In the genomic region with DNA sequence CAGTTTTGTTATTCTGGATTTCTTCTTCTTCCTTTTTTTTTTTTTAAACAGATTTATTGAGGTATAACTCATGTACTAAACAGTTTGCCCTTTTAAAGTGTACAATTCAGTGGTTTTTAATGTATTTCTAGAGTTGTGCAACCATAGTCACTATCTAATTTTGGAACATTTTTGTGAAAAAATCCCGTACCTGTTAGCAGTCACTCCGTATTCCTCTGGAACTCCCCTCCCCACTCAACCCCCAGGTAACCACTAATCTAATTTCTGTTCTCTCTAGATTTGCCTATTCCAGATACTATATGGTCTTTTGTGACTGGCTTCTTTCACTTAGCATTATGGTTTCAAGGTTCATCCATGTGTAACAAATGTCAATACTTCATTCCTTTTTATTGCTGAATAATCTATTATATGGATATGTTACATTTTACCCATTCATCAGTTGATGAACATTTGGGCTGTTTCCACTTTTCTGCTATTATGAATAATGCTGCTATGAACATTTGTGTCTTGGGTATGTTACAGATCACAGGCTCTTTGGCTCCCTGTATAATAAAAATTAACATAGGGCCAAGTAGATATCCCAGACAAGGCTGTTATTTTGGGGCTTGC, we compare ENCODE assay signal across 29 cellular contexts. TPM values are rescaled to one million over a fixed set of nuclear protein-coding genes. Genes with fewer than 3 reads are reported as not detected.
DNase-seq lines count a peak whose midpoint lies in the region; ATAC-seq, FAIRE-seq and TF ChIP-seq lines count a peak whose summit lies in the region.
"Had no signal": no experiment of that assay in that cellular context is flagged by ENCODE, and none has a peak within 500 bp of the region (broad histone marks: within the 10 kb centered on the region; RNA-seq: fewer than 3 reads in every experiment).

No MANE protein-coding gene starts in this region.

- H3K27me3 ChIP-seq in breast epithelium (no peaks in the 10 kb centered on the region), GM12878 (replicated peaks in 1 of 2; ENCODE audit: control insufficient read depth in 2 of 2, insufficient read depth in 2 of 2, low read length in 1 of 2) (no peaks in the 10 kb centered on the region), GM23338 (ENCODE audit: insufficient read depth) (no peaks in the 10 kb centered on the region)
- H3K27me3 ChIP-seq: brain microvascular endothelial cell, ovary, SJCRH30, spleen, uterus had no signal

- peaks cover 27% of the 10 kb centered on the region for H3K36me3 Mint-ChIP-seq in MCF 10A (ENCODE audit: insufficient read depth, unreplicated experiment)
- peaks cover 37 to 49% of the 10 kb centered on the region in 2 donors for H3K36me3 Mint-ChIP-seq in stimulated activated naive B cell treated with anti-CD40 and anti-IgM and Interleukin-4, amounts not matched to agents 10 μg/mL and 1 μg/mL and 100 μg/mL, for 72 hours
- peaks cover 43% of the 10 kb centered on the region for H3K36me3 Mint-ChIP-seq in GM23338 (ENCODE audit: low read depth)
- peaks cover 11% of the 10 kb centered on the region for H3K36me3 Mint-ChIP-seq in activated CD8-positive, alpha-beta T cell treated with anti-CD3 and anti-CD28 coated beads, Interleukin-2, amount 10 ng/mL, durations not matched to agents 7 days and 5 days (ENCODE audit: low read depth)

- in situ Hi-C loops in GM12878 (cut with MboI): no loop called here

- TF ChIP-seq EP300 in GM12878 (IDR thresholded peaks at IDR 0.05; ENCODE audit: borderline replicate concordance in 1 of 2, control insufficient read depth in 1 of 2, low read depth in 2 of 2, low read length in 2 of 2): no peak

- H2AFZ ChIP-seq in GM12878 (ENCODE audit: control insufficient read depth, low read depth, low read length) (no peak overlapping the region), GM23338 (no peak overlapping the region)

- POLR2A ChIA-PET in MCF 10A (lab: Yijun Ruan, JAX): no interaction called here
- POLR2A ChIA-PET in GM12878 (lab: Charles Lee): interaction anchor here (1.3 kb wide), 1 partner anchor 14 kb away, joined by 5 read pairs; no protein-coding TSS in a partner anchor
- POLR2A ChIA-PET in activated CD8-positive, alpha-beta T cell treated with anti-CD3 and anti-CD28 coated beads, Interleukin-2, amount 10 ng/mL, durations not matched to agents 7 days and 5 days (lab: Charles Lee): no interaction called here

- H3K4me3 ChIP-seq in breast epithelium: no peak overlapping the region
- no peak overlapping the region for H3K4me3 ChIP-seq in GM12878
- H3K4me3 ChIP-seq in GM23338: no peak overlapping the region
- H3K4me3 ChIP-seq: ovary, SJCRH30, spleen, uterus had no signal

- H3K4me1 Mint-ChIP-seq in MCF 10A (ENCODE audit: insufficient read depth, unreplicated experiment) (peaks cover 38% of the 10 kb centered on the region), GM23338 (peaks cover 25% of the 10 kb centered on the region)
- H3K4me1 Mint-ChIP-seq in stimulated activated naive B cell treated with anti-CD40 and anti-IgM and Interleukin-4, amounts not matched to agents 10 μg/mL and 1 μg/mL and 100 μg/mL, for 72 hours: peaks cover 27 to 36% of the 10 kb centered on the region in 2 donors
- H3K4me1 Mint-ChIP-seq in activated CD8-positive, alpha-beta T cell treated with anti-CD3 and anti-CD28 coated beads, Interleukin-2, amount 10 ng/mL, durations not matched to agents 7 days and 5 days (ENCODE audit: low read depth): no peaks in the 10 kb centered on the region

- H3K4me1 ChIP-seq in breast epithelium: no peaks in the 10 kb centered on the region
- H3K4me1 ChIP-seq in GM12878 (ENCODE audit: control insufficient read depth, insufficient read depth, low read length): peaks cover 4% of the 10 kb centered on the region; the same call in 1 of the 2 replicates
- H3K4me1 ChIP-seq in GM23338 (ENCODE audit: insufficient read depth): 0 out of 2 replicates have a peak, but pooled peaks cover 7% of the 10 kb centered on the region
- H3K4me1 ChIP-seq: SJCRH30, spleen, uterus had no signal

- TF ChIP-seq POLR2A in breast epithelium (IDR thresholded peaks at IDR 0.05) (no peak), GM12878 (IDR thresholded peaks at IDR 0.05; ENCODE audit: low read depth, low read length) (no peak)

- no peaks in the 10 kb centered on the region for H3K9me2 ChIP-seq in GM23338 (ENCODE audit: insufficient read depth)

- RAD21 ChIA-PET in GM12878 (lab: Charles Lee; ENCODE audit: unreplicated experiment): interaction anchor here (1.5 kb wide), 1 partner anchor 10 kb away, joined by 4 read pairs; no protein-coding TSS in a partner anchor

- FAIRE-seq in GM12878 (lab: Jason Lieb, UNC): no peak
- FAIRE-seq: HTR-8/SVneo, islet of Langerhans, RCC 7860 had no signal

- H3K9me3 Mint-ChIP-seq in MCF 10A (ENCODE audit: unreplicated experiment) (peaks cover 28% of the 10 kb centered on the region), GM23338 (peaks cover 29% of the 10 kb centered on the region)
- H3K9me3 Mint-ChIP-seq in stimulated activated naive B cell treated with anti-CD40 and anti-IgM and Interleukin-4, amounts not matched to agents 10 μg/mL and 1 μg/mL and 100 μg/mL, for 72 hours: peaks cover 27 to 33% of the 10 kb centered on the region in 2 donors
- peaks cover 8% of the 10 kb centered on the region for H3K9me3 Mint-ChIP-seq in activated CD8-positive, alpha-beta T cell treated with anti-CD3 and anti-CD28 coated beads, Interleukin-2, amount 10 ng/mL, durations not matched to agents 7 days and 5 days (ENCODE audit: insufficient read depth)

- H4K20me1 ChIP-seq in GM12878 (ENCODE audit: control insufficient read depth, insufficient read depth) (no peaks in the 10 kb centered on the region), GM23338 (replicated peaks; ENCODE audit: insufficient read depth) (peaks cover 21% of the 10 kb centered on the region)

- 0% methylated on average over 2 of the region's 2 CpGs for WGBS in GM12878 (ENCODE audit: insufficient coverage, insufficient replicate concordance, low lambda C conversion rate, missing lambda C conversion rate)

- H3K36me3 ChIP-seq in breast epithelium: no peaks in the 10 kb centered on the region
- peaks cover 0 to 3% of the 10 kb centered on the region in 2 experiments; a peak in 1 of 4 replicates for H3K36me3 ChIP-seq in GM12878 (ENCODE audit: control insufficient read depth in 2 of 2, insufficient read depth in 2 of 2, low read length in 1 of 2)
- H3K36me3 ChIP-seq in GM23338 (ENCODE audit: insufficient read depth): peaks cover 3% of the 10 kb centered on the region; the same call in 1 of the 2 replicates
- H3K36me3 ChIP-seq: brain microvascular endothelial cell, ovary, SJCRH30, spleen, uterus, WERI-Rb-1 had no signal

- H3K79me2 ChIP-seq in GM12878 (ENCODE audit: control insufficient read depth, insufficient read depth, low read length) (peaks cover 8% of the 10 kb centered on the region), GM23338 (replicated peaks; ENCODE audit: insufficient read depth) (peaks cover 85% of the 10 kb centered on the region)

- BruUV-seq in MCF 10A (replicated peaks; lab: Mats Ljungman, UMichigan) (no TSS peak), GM12878 (replicated peaks; lab: Mats Ljungman, UMichigan) (no TSS peak)

- intact Hi-C loops in MCF 10A (cut with micrococcal nuclease): no loop called here
- intact Hi-C loops in breast epithelium (cut with DNase I; ENCODE audit: low total_unique reads): no loop called here
- intact Hi-C loops in GM12878 (cut with micrococcal nuclease; ENCODE audit: unreplicated experiment): no loop called here

- H3K4me2 ChIP-seq in GM12878 (ENCODE audit: control insufficient read depth, insufficient read depth): peak overlapping the region; percentile 23; the same call in 1 of the 2 replicates
- H3K4me2 ChIP-seq in GM23338: no peak overlapping the region
- H3K4me2 ChIP-seq: KMS-11 had no signal

- H3K27ac Mint-ChIP-seq in MCF 10A (ENCODE audit: low read depth, unreplicated experiment) (peak overlapping the region; percentile 57), GM23338 (no peak overlapping the region; the same call in 1 of the 2 replicates)
- H3K27ac Mint-ChIP-seq in stimulated activated naive B cell treated with anti-CD40 and anti-IgM and Interleukin-4, amounts not matched to agents 10 μg/mL and 1 μg/mL and 100 μg/mL, for 72 hours: peak overlapping the region; percentile 70
- H3K27ac Mint-ChIP-seq in activated CD8-positive, alpha-beta T cell treated with anti-CD3 and anti-CD28 coated beads, Interleukin-2, amount 10 ng/mL, durations not matched to agents 7 days and 5 days: no peak overlapping the region
- H3K27ac Mint-ChIP-seq: activated CD4-positive, alpha-beta T cell treated with anti-CD3 and anti-CD28 coated beads, Interleukin-2, amount 10 ng/mL, durations not matched to agents 24 days and 14 days; activated T-cell treated with anti-CD3 and anti-CD28 coated beads, Interleukin-2, amount 50 U/mL, for 72 hours; CD4-positive, alpha-beta memory T cell; natural killer cell treated with Interleukin-12 subunit alpha and Interleukin-12 subunit beta and Interleukin-15 and Interleukin-18, amount 100 ng/mL, for 72 hours had no signal

- CTCF ChIA-PET in MCF 10A (lab: Yijun Ruan, JAX): interaction anchor here (0.5 to 0.7 kb wide), 2 partner anchors 39 to 727 kb away, joined by 3 read pairs; no protein-coding TSS in a partner anchor
- CTCF ChIA-PET in GM12878 (lab: Yijun Ruan, JAX): no interaction called here
- CTCF ChIA-PET in activated CD8-positive, alpha-beta T cell treated with anti-CD3 and anti-CD28 coated beads, Interleukin-2, amount 10 ng/mL, durations not matched to agents 7 days and 5 days (lab: Charles Lee): no interaction called here

- peak; percentile 79 for ATAC-seq in HG02610 (IDR thresholded peaks at IDR 0.05; ENCODE audit: unreplicated experiment)
- peak; percentile 83 for ATAC-seq in GM12878
- ATAC-seq in stimulated activated naive B cell treated with anti-CD40 and anti-IgM and Interleukin-4, amounts not matched to agents 10 μg/mL and 1 μg/mL and 100 μg/mL, for 72 hours (replicated peaks): peak; percentile 63 to 69
- ATAC-seq in GM23338: no peak
- ATAC-seq in activated CD8-positive, alpha-beta T cell treated with anti-CD3 and anti-CD28 coated beads, Interleukin-2, amount 10 ng/mL, durations not matched to agents 7 days and 5 days: no peak
- ATAC-seq: activated T-cell treated with anti-CD3 and anti-CD28 coated beads, Interleukin-2, amount 50 U/mL, for 72 hours; natural killer cell treated with Interleukin-12 subunit alpha and Interleukin-12 subunit beta and Interleukin-15 and Interleukin-18, amount 100 ng/mL, for 72 hours had no signal

- TF ChIP-seq RAD21 in GM12878 (IDR thresholded peaks at IDR 0.05; ENCODE audit: insufficient read depth, low read depth, low read length): no peak

- SMC1A ChIA-PET in GM12878 (lab: Charles Lee; ENCODE audit: uncharacterized antibody, unreplicated experiment): interaction anchor here (1.3 to 1.9 kb wide), 2 partner anchors 14 to 271 kb away, joined by 4 to 7 read pairs; no protein-coding TSS in a partner anchor

- H3F3A ChIP-seq in GM23338 (replicated peaks; ENCODE audit: low read depth): no peaks in the 10 kb centered on the region

- H3K27ac ChIP-seq in breast epithelium (no peak overlapping the region), GM12878 (ENCODE audit: control insufficient read depth, insufficient read depth) (0 out of 2 replicates have a peak overlapping the region, but pooled peaks have one; percentile 4), GM23338 (ENCODE audit: low read depth) (no peak overlapping the region)
- H3K27ac ChIP-seq: brain microvascular endothelial cell, KMS-11, ovary, SJCRH30, spleen, uterus, WERI-Rb-1 had no signal

- H3K9me3 ChIP-seq in breast epithelium: peaks cover 0 to 22% of the 10 kb centered on the region in 2 donors
- H3K9me3 ChIP-seq in GM12878 (replicated peaks; ENCODE audit: control insufficient read depth, insufficient read depth, low read length): peaks cover 7% of the 10 kb centered on the region
- H3K9me3 ChIP-seq: SJCRH30 had no signal

- TF ChIP-seq CTCF in MCF 10A (IDR thresholded peaks at IDR 0.05; ENCODE audit: unreplicated experiment): no peak
- no peak for TF ChIP-seq CTCF in breast epithelium (IDR thresholded peaks at IDR 0.05)
- TF ChIP-seq CTCF in GM12878 (IDR thresholded peaks at IDR 0.05 in 2 of 3, conservative IDR thresholded peaks at IDR 0.05 in 1 of 3; ENCODE audit: control insufficient read depth in 2 of 3, extremely low read depth in 1 of 3, insufficient read depth in 1 of 3, low read depth in 3 of 3, low read length in 3 of 3): no peak
- TF ChIP-seq CTCF in GM23338 (conservative IDR thresholded peaks at IDR 0.05; ENCODE audit: low read depth in 2 of 2): no peak

- no peaks in the 10 kb centered on the region for H3K27me3 Mint-ChIP-seq in MCF 10A (ENCODE audit: insufficient read depth, unreplicated experiment)
- no peaks in the 10 kb centered on the region for H3K27me3 Mint-ChIP-seq in stimulated activated naive B cell treated with anti-CD40 and anti-IgM and Interleukin-4, amounts not matched to agents 10 μg/mL and 1 μg/mL and 100 μg/mL, for 72 hours
- H3K27me3 Mint-ChIP-seq in GM23338 (ENCODE audit: insufficient read depth, low read depth, poor library complexity): peaks cover 4% of the 10 kb centered on the region
- no peaks in the 10 kb centered on the region for H3K27me3 Mint-ChIP-seq in activated CD8-positive, alpha-beta T cell treated with anti-CD3 and anti-CD28 coated beads, Interleukin-2, amount 10 ng/mL, durations not matched to agents 7 days and 5 days (ENCODE audit: low read depth)
- H3K27me3 Mint-ChIP-seq: activated CD4-positive, alpha-beta T cell treated with anti-CD3 and anti-CD28 coated beads, Interleukin-2, amount 10 ng/mL, durations not matched to agents 24 days and 14 days; CD4-positive, alpha-beta memory T cell; natural killer cell treated with Interleukin-12 subunit alpha and Interleukin-12 subunit beta and Interleukin-15 and Interleukin-18, amount 100 ng/mL, for 72 hours had no signal

- DNase-seq in MCF 10A (ENCODE audit: unreplicated experiment) (no peak), breast epithelium (ENCODE audit: low spot score in 2 of 2) (no peak), GM12878 (ENCODE audit: low read depth, low spot score) (peak; percentile 33), GM23338 (ENCODE audit: low spot score) (no peak)
- no peak for DNase-seq in stimulated activated naive B cell treated with anti-CD40 and anti-IgM and Interleukin-4, amounts not matched to agents 10 μg/mL and 1 μg/mL and 100 μg/mL, for 72 hours
- no peak for DNase-seq in activated CD8-positive, alpha-beta T cell treated with anti-CD3 and anti-CD28 coated beads, Interleukin-2, amount 10 ng/mL, durations not matched to agents 7 days and 5 days
- DNase-seq in activated CD4-positive, CD25-positive, alpha-beta regulatory T cell treated with anti-CD3 and anti-CD28 coated beads, Interleukin-2, amount 50 U/mL, for 72 hours: no peak
- DNase-seq: activated CD4-positive, alpha-beta T cell treated with anti-CD3 and anti-CD28 coated beads, Interleukin-2, amount 10 ng/mL, durations not matched to agents 24 days and 14 days; activated naive CD4-positive, alpha-beta T cell treated with Interleukin-2 at 50 U/mL for 16 hours; activated T-cell treated with anti-CD3 and anti-CD28 coated beads, Interleukin-2, amount 50 U/mL, for 72 hours; brain microvascular endothelial cell; CD4-positive, alpha-beta memory T cell; NCI-H1417; NCI-H2029 treated with DMSO at 0.1 percent for 48 hours; NCI-H345; NCI-H748 treated with DMSO at 0.1 percent for 48 hours; ovary; SJCRH30; spleen; stimulated activated CD4-positive, alpha-beta T cell treated with anti-CD3 and anti-CD28 coated beads, Interleukin-2, amount 100 ng/mL, for 48 hours; T1000; uterus; WERI-Rb-1 had no signal

- no peak overlapping the region for H3K4me3 Mint-ChIP-seq in MCF 10A (ENCODE audit: unreplicated experiment)
- peak overlapping the region; percentile 29 to 55 for H3K4me3 Mint-ChIP-seq in stimulated activated naive B cell treated with anti-CD40 and anti-IgM and Interleukin-4, amounts not matched to agents 10 μg/mL and 1 μg/mL and 100 μg/mL, for 72 hours
- H3K4me3 Mint-ChIP-seq in GM23338: no peak overlapping the region
- H3K4me3 Mint-ChIP-seq in activated CD8-positive, alpha-beta T cell treated with anti-CD3 and anti-CD28 coated beads, Interleukin-2, amount 10 ng/mL, durations not matched to agents 7 days and 5 days: no peak overlapping the region
- H3K4me3 Mint-ChIP-seq: activated CD4-positive, alpha-beta T cell treated with anti-CD3 and anti-CD28 coated beads, Interleukin-2, amount 10 ng/mL, durations not matched to agents 24 days and 14 days; activated T-cell treated with anti-CD3 and anti-CD28 coated beads, Interleukin-2, amount 50 U/mL, for 72 hours; CD4-positive, alpha-beta memory T cell; natural killer cell treated with Interleukin-12 subunit alpha and Interleukin-12 subunit beta and Interleukin-15 and Interleukin-18, amount 100 ng/mL, for 72 hours had no signal

- no peak overlapping the region for H3K9ac ChIP-seq in GM12878 (ENCODE audit: control insufficient read depth, insufficient read depth, low read length)
- H3K9ac ChIP-seq: KMS-11 had no signal

RNA-seq across cellular contexts. Expression of a gene that starts 21.9 kb away (rescaled TPM):
- 62.1 and 81.2 TPM in 2 replicates for total RNA-seq in MCF 10A (2022)
- total RNA-seq in breast epithelium: 100 to 1,000 TPM in 1 of 3 donors, 10 to 100 TPM in 2; 65.9 to 118 (median 87.2) TPM
- 326 and 345 TPM in 2 replicates for total RNA-seq in GM12878 (2013; cell fraction: nucleolus; rRNA removed)
- total RNA-seq in GM12878 (2014; rRNA removed): 10.5 and 14.6 TPM in 2 replicates
- total RNA-seq in GM12878 (2014; rRNA removed; fragmentation: Illumina TruSeq; extraction: Trizol): 22.2 and 25.3 TPM in 2 replicates
- 22.4 and 25.1 TPM in 2 replicates for total RNA-seq in GM12878 (2021)
- polyA plus RNA-seq in GM12878 (2011; ENCODE audit: low read depth): 6.6 TPM
- 26.1 and 33.7 TPM in 2 replicates for polyA plus RNA-seq in GM12878 (2011; rRNA removed)
- polyA plus RNA-seq in GM12878 (2011; cell fraction: cytosol; rRNA removed): 8.0 and 10.7 TPM in 2 replicates
- polyA plus RNA-seq in GM12878 (2011; cell fraction: nucleus; rRNA removed): 28.8 and 30.4 TPM in 2 replicates
- 12.4 and 16.7 TPM in 2 replicates for polyA plus RNA-seq in GM12878 (2012)
- 18.9 and 25.0 TPM in 2 replicates for polyA plus RNA-seq in GM12878 (2014; fragmentation: Illumina TruSeq; extraction: Trizol)
- 1 to 10 TPM; 5.7 to 5.9 TPM for polyA plus RNA-seq in GM12878 (2014; fragmentation: Nextera tagmentation; extraction: Ambion mirVana)
- polyA plus RNA-seq in GM12878 (2014; rRNA removed): 13.7 and 14.4 TPM in 2 replicates
- 10 to 100 TPM; 12.0 to 12.8 TPM for polyA plus RNA-seq in GM12878 (2016; fragmentation: Nextera tagmentation; extraction: Ambion mirVana)
- polyA minus RNA-seq in GM12878 (2011; rRNA and poly(A)+ RNA removed): 56.1 and 59.0 TPM in 2 replicates
- polyA minus RNA-seq in GM12878 (2011; cell fraction: cytosol; rRNA and poly(A)+ RNA removed): 12.6 TPM in 2 replicates
- 64.8 and 88.5 TPM in 2 replicates for polyA minus RNA-seq in GM12878 (2011; cell fraction: nucleus; rRNA and poly(A)+ RNA removed)
- total RNA-seq in GM23338 (2014; rRNA removed; shearing (Covaris generic)): 47.0 and 47.9 TPM in 2 replicates
- polyA plus RNA-seq in GM23338 (2016; fragmentation: Nextera tagmentation; extraction: Ambion mirVana): 19.1 and 27.2 TPM in 2 replicates
- total RNA-seq in activated CD8-positive, alpha-beta T cell treated with anti-CD3 and anti-CD28 coated beads, Interleukin-2, amount 10 ng/mL, durations not matched to agents 7 days and 5 days: 10 to 100 TPM; 23.4 to 26.3 TPM

Comparison
In these comparisons a context has a peak if more than half of its experiments do, and no peak if none do; other contexts are left out.
1. H3K27ac Mint-ChIP-seq: peak in MCF 10A (single experiment) and stimulated activated naive B cell treated with anti-CD40 and anti-IgM and Interleukin-4, amounts not matched to agents 10 μg/mL and 1 μg/mL and 100 μg/mL, for 72 hours (single experiment); none in GM23338 (single experiment) and activated CD8-positive, alpha-beta T cell treated with anti-CD3 and anti-CD28 coated beads, Interleukin-2, amount 10 ng/mL, durations not matched to agents 7 days and 5 days (single experiment).
2. H3K4me3 Mint-ChIP-seq: peak in stimulated activated naive B cell treated with anti-CD40 and anti-IgM and Interleukin-4, amounts not matched to agents 10 μg/mL and 1 μg/mL and 100 μg/mL, for 72 hours (2 of 2); none in MCF 10A (single experiment), GM23338 (single experiment) and activated CD8-positive, alpha-beta T cell treated with anti-CD3 and anti-CD28 coated beads, Interleukin-2, amount 10 ng/mL, durations not matched to agents 7 days and 5 days (single experiment).
3. ATAC-seq: peak in HG02610 (single experiment), GM12878 (single experiment) and stimulated activated naive B cell treated with anti-CD40 and anti-IgM and Interleukin-4, amounts not matched to agents 10 μg/mL and 1 μg/mL and 100 μg/mL, for 72 hours (2 of 2); none in GM23338 (single experiment) and activated CD8-positive, alpha-beta T cell treated with anti-CD3 and anti-CD28 coated beads, Interleukin-2, amount 10 ng/mL, durations not matched to agents 7 days and 5 days (single experiment).